27 cellular contexts compared by ENCODE assay signal in genomic region chr7:116447980-116448839, GRCh38. TPM values are rescaled to one million over a fixed set of nuclear protein-coding genes. Genes with fewer than 3 reads are reported as not detected.
DNase-seq lines count a peak whose midpoint lies in the region; ATAC-seq and TF ChIP-seq lines count a peak whose summit lies in the region.
"Had no signal": no experiment of that assay in that cellular context is flagged by ENCODE, and none has a peak within 500 bp of the region (broad histone marks: within the 10 kb centered on the region; RNA-seq: fewer than 3 reads in every experiment).

No MANE protein-coding gene starts in this region.

- no peak overlapping the region for H2AFZ ChIP-seq in trophoblast cell (ENCODE audit: insufficient read depth, low read length, poor library complexity)

- no peak overlapping the region for H2BK120ac ChIP-seq in trophoblast cell (ENCODE audit: insufficient read depth, low read length, poor library complexity)

- DNase-seq in HCEC 1CT (peak; percentile 39), RWPE2 (ENCODE audit: low spot score) (no peak), heart left ventricle (no peak), trophoblast cell (no peak), G401 (ENCODE audit: low spot score) (no peak), NCI-H187 (lab: John Stamatoyannopoulos, UW) (no peak)
- no peak for DNase-seq in stimulated activated naive CD4-positive, alpha-beta T cell treated with Interleukin-2 at 50 U/mL for 16 hours (lab: John Stamatoyannopoulos, UW)
- DNase-seq: activated CD4-positive, alpha-beta T cell treated with anti-CD3 and anti-CD28 coated beads, Interleukin-2, amount 50 U/mL, for 4 hours; activated gamma-delta T cell treated with Interleukin-2 at 50 U/mL for 16 hours; adrenal gland; brain microvascular endothelial cell; CD4-positive, alpha-beta memory T cell; DMS153; left lung; NCI-H1105 treated with DMSO at 0.1 percent for 48 hours; NCI-H2107; NCI-H510A treated with DMSO at 0.1 percent for 48 hours; NK-92 treated with Interleukin-12 subunit alpha and Interleukin-12 subunit beta, amount 100 ng/mL, for 24 hours; small intestine; stimulated activated CD4-positive, alpha-beta T cell treated with anti-CD3 and anti-CD28 coated beads, Interleukin-2, amount 100 ng/mL, for 24 hours; T-helper 9 cell had no signal

- no peaks in the 10 kb centered on the region for H3K9me3 ChIP-seq in RWPE2 (ENCODE audit: severe bottlenecking)
- H3K9me3 ChIP-seq in heart left ventricle = no peaks in the 10 kb centered on the region
- H3K9me3 ChIP-seq in trophoblast cell (ENCODE audit: insufficient read depth, low read depth, low read length) = no peaks in the 10 kb centered on the region
- H3K9me3 ChIP-seq: adrenal gland, left lung, prostate gland had no signal

- no peak overlapping the region for H3K23ac ChIP-seq in trophoblast cell (ENCODE audit: low read length)

- H4K8ac ChIP-seq in trophoblast cell (ENCODE audit: low read depth, low read length) = no peak overlapping the region

- no peak overlapping the region for H2BK12ac ChIP-seq in trophoblast cell (ENCODE audit: low read length)

- TF ChIP-seq CTCF in RWPE2 (IDR thresholded peaks at IDR 0.05; ENCODE audit: poor library complexity, severe bottlenecking) (no peak), heart left ventricle (IDR thresholded peaks at IDR 0.05) (no peak)

- no peaks in the 10 kb centered on the region for H3K79me2 ChIP-seq in trophoblast cell (ENCODE audit: control insufficient read depth, insufficient read depth, low read length, poor library complexity)

- no peak overlapping the region for H2BK5ac ChIP-seq in trophoblast cell (ENCODE audit: low read depth, low read length, poor library complexity)

- H3K14ac ChIP-seq in trophoblast cell (ENCODE audit: low read length) = no peak overlapping the region

- WGBS in heart left ventricle, 4 donors = 56 to 65% (median 61%) methylated on average over 3 of the region's 3 CpGs
- WGBS in trophoblast cell (ENCODE audit: extremely low coverage, insufficient coverage, insufficient read length) = no CpG with 5 or more reads among the region's 3 CpGs

- peak overlapping the region; percentile 38 for H3K9ac ChIP-seq in trophoblast cell (ENCODE audit: low read length)

- peak overlapping the region; percentile 70 for H3K27ac ChIP-seq in RWPE2 (ENCODE audit: poor library complexity, severe bottlenecking)
- peak overlapping the region in 10 of 12 donors; percentile 1 to 80 (median 51) for H3K27ac ChIP-seq in heart left ventricle
- H3K27ac ChIP-seq in trophoblast cell (ENCODE audit: low read depth, low read length) = no peak overlapping the region
- H3K27ac ChIP-seq: adrenal gland, brain microvascular endothelial cell, HL-60, left lung, prostate gland had no signal

- no peaks in the 10 kb centered on the region for H3K79me1 ChIP-seq in trophoblast cell (ENCODE audit: low read length)

- TF ChIP-seq POLR2A in heart left ventricle (IDR thresholded peaks at IDR 0.05) = no peak

- H3K36me3 ChIP-seq in RWPE2 (ENCODE audit: low read depth) (no peaks in the 10 kb centered on the region), heart left ventricle (no peaks in the 10 kb centered on the region), trophoblast cell (ENCODE audit: control insufficient read depth in 1 of 2, insufficient read depth in 2 of 2, low read length in 2 of 2) (no peaks in the 10 kb centered on the region)
- H3K36me3 ChIP-seq: adrenal gland, brain microvascular endothelial cell, left lung, prostate gland had no signal

- H3K4me3 ChIP-seq in RWPE2 (ENCODE audit: severe bottlenecking) (no peak overlapping the region), heart left ventricle (no peak overlapping the region), trophoblast cell (ENCODE audit: low read depth, low read length) (no peak overlapping the region)
- H3K4me3 ChIP-seq: adrenal gland, left lung, prostate gland had no signal

- H3K4ac ChIP-seq in trophoblast cell (ENCODE audit: low read depth, low read length) = no peak overlapping the region

- intact Hi-C loops in heart left ventricle (cut with DNase I) = loop anchor here in 9 of 10 donors (5.0 to 10.0 kb wide), 7 partner anchors 47 to 183 kb away; partner anchors contain the start of genes CAV2 (in 4 of the 9) and CAV1 (in 2 of the 9)

- no peak overlapping the region for H4K91ac ChIP-seq in trophoblast cell (ENCODE audit: low read depth, low read length)

- ATAC-seq in RWPE2 (ENCODE audit: low read depth) (peak; percentile 63), heart left ventricle (peak in 1 of 4 donors; percentile 40), HG03521 (IDR thresholded peaks at IDR 0.05; ENCODE audit: unreplicated experiment) (no peak)
- ATAC-seq: HepG2; left lung; stimulated activated memory B cell treated with anti-CD40 and anti-IgM and Interleukin-4, amounts not matched to agents 10 μg/mL and 1 μg/mL and 100 μg/mL, for 72 hours; WTC11 had no signal

- H3K27me3 ChIP-seq in RWPE2 (ENCODE audit: insufficient read depth, poor library complexity, severe bottlenecking) = no peaks in the 10 kb centered on the region
- no peaks in the 10 kb centered on the region for H3K27me3 ChIP-seq in heart left ventricle
- no peaks in the 10 kb centered on the region for H3K27me3 ChIP-seq in trophoblast cell (ENCODE audit: insufficient read depth, low read length)
- H3K27me3 ChIP-seq: adrenal gland, brain microvascular endothelial cell, left lung had no signal

- no peak overlapping the region for H4K12ac ChIP-seq in trophoblast cell (ENCODE audit: low read depth, low read length)

- peaks cover 31% of the 10 kb centered on the region for H3K4me1 ChIP-seq in RWPE2 (ENCODE audit: insufficient read depth, poor library complexity, severe bottlenecking)
- peaks cover 0 to 46% (median 13%) of the 10 kb centered on the region in 12 donors for H3K4me1 ChIP-seq in heart left ventricle
- no peaks in the 10 kb centered on the region for H3K4me1 ChIP-seq in trophoblast cell (ENCODE audit: control insufficient read depth in 1 of 2, insufficient read depth in 2 of 2, low read length in 2 of 2)
- H3K4me1 ChIP-seq: adrenal gland, prostate gland had no signal

- no peak overlapping the region for H3K18ac ChIP-seq in trophoblast cell (ENCODE audit: low read length)

- no peak overlapping the region for H2AK5ac ChIP-seq in trophoblast cell (ENCODE audit: low read length)

- in situ Hi-C loops in G401 (cut with HindIII; ENCODE audit: low sequenced_read_pairs) = no loop called here

- H3K4me2 ChIP-seq in trophoblast cell (ENCODE audit: low read length) = no peak overlapping the region

RNA-seq across cellular contexts. Expression of gene CAV2, which starts 51.3 kb away (rescaled TPM):
- 100 to 1,000 TPM; 189 to 345 (median 237) TPM for total RNA-seq in heart left ventricle
- 100 to 1,000 TPM in 1 of 2 donors, 10 to 100 TPM in 1; 66.3 to 236 TPM for polyA plus RNA-seq in heart left ventricle
- polyA plus RNA-seq in trophoblast cell (2013) = 8.4 and 8.5 TPM in 2 replicates
- not detected in 2 replicates for total RNA-seq in G401 (2014; rRNA removed; shearing (Covaris generic))
- polyA plus RNA-seq: CD4-positive, alpha-beta memory T cell had no signal

Comparison
In these comparisons a context has a peak if more than half of its experiments do, and no peak if none do; other contexts are left out.
1. RNA of gene CAV2, which starts 51.3 kb away (total RNA-seq): 189 to 345 TPM in heart left ventricle; not detected in G401; every median in the first group is over 100 times any median in the second.